In genomic region chr4:88341227-88342192, GRCh38 we compare ENCODE assay signal across 10 cellular contexts. TPM values are rescaled to one million over a fixed set of nuclear protein-coding genes. Genes with fewer than 3 reads are reported as not detected.
DNase-seq lines count a peak whose midpoint lies in the region; ATAC-seq and TF ChIP-seq lines count a peak whose summit lies in the region.
"Had no signal": no experiment of that assay in that cellular context is flagged by ENCODE, and none has a peak within 500 bp of the region (broad histone marks: within the 10 kb centered on the region; RNA-seq: fewer than 3 reads in every experiment).

No MANE protein-coding gene starts in this region.

- H3K9me2 ChIP-seq in PC-3 (replicated peaks; ENCODE audit: low read length) = no peaks in the 10 kb centered on the region

- H3K4me2 ChIP-seq in PC-3 (ENCODE audit: low read length) = peak overlapping the region; percentile 65
- H3K4me2 ChIP-seq: PC-9 had no signal

- peak overlapping the region; percentile 41; the same call in 1 of the 2 replicates for H2AFZ ChIP-seq in PC-3 (ENCODE audit: low read length)
- H2AFZ ChIP-seq: PC-9 had no signal

- no peak for TF ChIP-seq EP300 in ovary (IDR thresholded peaks at IDR 0.05)

- TF ChIP-seq CTCF in PC-3 (conservative IDR thresholded peaks at IDR 0.05; ENCODE audit: low read depth, low read length) = no peak
- TF ChIP-seq CTCF in fibroblast of pulmonary artery (IDR thresholded peaks at IDR 0.05; ENCODE audit: low read length, missing control alignments) = no peak
- TF ChIP-seq CTCF in ovary (IDR thresholded peaks at IDR 0.05) = no peak

- H3K9ac ChIP-seq in PC-3 (ENCODE audit: low read length) = peak overlapping the region; percentile 47; the same call in 1 of the 2 replicates

- intact Hi-C loops in PC-3 (cut with micrococcal nuclease) (loop anchor here (2.0 kb wide), 1 partner anchor 23 kb away; no protein-coding TSS in a partner anchor), ovary (cut with DNase I) (loop anchor here in 1 of 4 donors (10.0 kb wide), 1 partner anchor 57 kb away; the partner anchor contains the start of gene PPM1K)

- H3K27ac ChIP-seq in PC-3 (ENCODE audit: low read length) (peak overlapping the region; percentile 93), ovary (peak overlapping the region; percentile 33 to 80)
- H3K27ac ChIP-seq: PC-9 had no signal

- TF ChIP-seq POLR2A in ovary (IDR thresholded peaks at IDR 0.05) = no peak

- H3K27me3 ChIP-seq in PC-3 (ENCODE audit: low read length) (no peaks in the 10 kb centered on the region), ovary (no peaks in the 10 kb centered on the region)

- DNase-seq in EH (ENCODE audit: low read depth) (peak; percentile 88), PC-3 (peak; percentile 76), fibroblast of pulmonary artery (ENCODE audit: low read depth) (peak; percentile 89), ovary (peak; percentile 41 to 66 (median 43))
- DNase-seq in stimulated activated CD4-positive, alpha-beta T cell treated with anti-CD3 and anti-CD28 coated beads, Interleukin-4, amount 100 ng/mL, for 1 hour = no peak
- DNase-seq in NK-92 treated with Interleukin-12 subunit alpha and Interleukin-12 subunit beta, amount 100 ng/mL, for 24 hours (lab: John Stamatoyannopoulos, UW) = no peak
- DNase-seq: cortex of kidney had no signal

- H3K79me2 ChIP-seq in PC-3 (ENCODE audit: low read length) = no peaks in the 10 kb centered on the region

- POLR2A ChIA-PET in PC-3 (lab: Charles Lee; ENCODE audit: unreplicated experiment) = no interaction called here

- CTCF ChIA-PET in PC-3 (lab: Charles Lee) = no interaction called here

- H3F3A ChIP-seq in PC-3 (ENCODE audit: low read length, unreplicated experiment) = no peaks in the 10 kb centered on the region

- H3K4me3 ChIP-seq in PC-3 (ENCODE audit: low read length) (no peak overlapping the region), fibroblast of pulmonary artery (replicated peaks; ENCODE audit: low read depth, low read length) (no peak overlapping the region), ovary (no peak overlapping the region)
- H3K4me3 ChIP-seq: PC-9 had no signal

- H3K36me3 ChIP-seq in PC-3 (ENCODE audit: low read depth, low read length) (no peaks in the 10 kb centered on the region), ovary (no peaks in the 10 kb centered on the region)

- H3K9me3 ChIP-seq in PC-3 (ENCODE audit: low read length) (no peaks in the 10 kb centered on the region), ovary (no peaks in the 10 kb centered on the region)

- WGBS in ovary, 3 donors = 13 to 19% (median 14%) methylated on average over 8 of the region's 8 CpGs

- H3K4me1 ChIP-seq in PC-3 (ENCODE audit: insufficient read depth, low read length) (peaks cover 25% of the 10 kb centered on the region), ovary (ENCODE audit: insufficient read depth) (no peaks in the 10 kb centered on the region)

- no TSS peak for BruUV-seq in PC-3 (replicated peaks; lab: Mats Ljungman, UMichigan)

- ATAC-seq in PC-3 = peak; percentile 99
- ATAC-seq in HG03469 (IDR thresholded peaks at IDR 0.05; ENCODE audit: unreplicated experiment) = no peak
- no peak for ATAC-seq in GM21529 (IDR thresholded peaks at IDR 0.05; ENCODE audit: unreplicated experiment)

- H4K20me1 ChIP-seq in PC-3 (ENCODE audit: low read length) = no peaks in the 10 kb centered on the region

RNA-seq across cellular contexts. Expression of gene HERC6, which starts 37.1 kb away (rescaled TPM):
- total RNA-seq in PC-3 (2014; rRNA removed) (4.8 and 7.2 TPM in 2 replicates), ovary (10 to 100 TPM in 6 of 7 donors, 1 to 10 TPM in 1; 9.4 to 14.9 (median 10.8) TPM)
- polyA plus RNA-seq in ovary = 10 to 100 TPM in 1 of 2 donors, 1 to 10 TPM in 1; 9.1 to 24.5 TPM

RNA-seq across cellular contexts. Expression of gene PPM1K, which starts 57.1 kb away (rescaled TPM):
- total RNA-seq in PC-3 (2014; rRNA removed) = 3.0 and 5.7 TPM in 2 replicates
- total RNA-seq in ovary = 100 to 1,000 TPM in 1 of 7 donors, 10 to 100 TPM in 6; 34.2 to 111 (median 50.5) TPM
- polyA plus RNA-seq in ovary = 10 to 100 TPM; 33.6 to 61.0 TPM

Comparison
In these comparisons a context has a peak if more than half of its experiments do, and no peak if none do; other contexts are left out.
1. DNase-seq: peak in EH (single experiment), PC-3 (single experiment), fibroblast of pulmonary artery (single experiment) and ovary (5 of 5); none in stimulated activated CD4-positive, alpha-beta T cell treated with anti-CD3 and anti-CD28 coated beads, Interleukin-4, amount 100 ng/mL, for 1 hour (single experiment) and NK-92 treated with Interleukin-12 subunit alpha and Interleukin-12 subunit beta, amount 100 ng/mL, for 24 hours (single experiment).